ENCODE assay signal across 8 cellular contexts in the genomic region with DNA sequence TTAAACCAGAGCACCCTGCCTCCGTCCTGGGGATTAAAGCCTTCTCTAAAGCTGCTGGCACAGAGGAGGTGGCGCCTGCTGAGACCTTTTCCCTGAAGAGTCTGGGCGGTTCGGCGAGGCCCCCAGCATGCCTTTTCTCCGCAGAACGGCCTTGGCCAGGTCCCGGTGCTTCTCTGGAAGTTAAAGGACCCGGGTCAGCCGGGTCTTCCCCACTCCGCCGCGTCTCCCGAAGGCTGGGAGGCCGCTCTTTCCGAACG. TPM values are rescaled to one million over a fixed set of nuclear protein-coding genes. Genes with fewer than 3 reads are reported as not detected.
DNase-seq lines count a peak whose midpoint lies in the region; ATAC-seq, FAIRE-seq and TF ChIP-seq lines count a peak whose summit lies in the region.

No MANE protein-coding gene starts in this region.

- no peak for FAIRE-seq in astrocyte (lab: Jason Lieb, UNC)

- H3K27ac ChIP-seq in astrocyte (ENCODE audit: low read depth, low read length) (peak overlapping the region; percentile 82), iPS-18a (ENCODE audit: low read length) (no peak overlapping the region), smooth muscle cell (ENCODE audit: low read depth) (peak overlapping the region; percentile 68)

- H3K4me2 ChIP-seq in astrocyte (ENCODE audit: low read length) = peak overlapping the region; percentile 98
- peak overlapping the region; percentile 91 for H3K4me2 ChIP-seq in smooth muscle cell

- no peak for DNase-seq in BE2C
- peak; percentile 72 for DNase-seq in NB4 (ENCODE audit: low read depth)
- no peak for DNase-seq in astrocyte (ENCODE audit: low read depth)
- peak; percentile 53 for DNase-seq in smooth muscle cell (lab: John Stamatoyannopoulos, UW; ENCODE audit: unreplicated experiment)
- DNase-seq in NCI-H446 (lab: John Stamatoyannopoulos, UW) = no peak

- H3F3A ChIP-seq in smooth muscle cell (ENCODE audit: low read depth) = peaks cover 5% of the 10 kb centered on the region

- peaks cover 17% of the 10 kb centered on the region for H3K36me3 Mint-ChIP-seq in astrocyte (ENCODE audit: low read depth, unreplicated experiment)

- H3K27me3 ChIP-seq in BE2C (no peaks in the 10 kb centered on the region), astrocyte (ENCODE audit: insufficient read depth, low read length) (no peaks in the 10 kb centered on the region), iPS-18a (ENCODE audit: control insufficient read depth, insufficient read depth, low read length) (no peaks in the 10 kb centered on the region), smooth muscle cell (ENCODE audit: low read depth) (no peaks in the 10 kb centered on the region)

- H3K9me3 Mint-ChIP-seq in astrocyte (ENCODE audit: unreplicated experiment) = no peaks in the 10 kb centered on the region

- H3K4me3 Mint-ChIP-seq in astrocyte (ENCODE audit: unreplicated experiment) = peak overlapping the region; percentile 96

- TF ChIP-seq CTCF in BE2C (IDR thresholded peaks at IDR 0.05; ENCODE audit: low read depth, low read length) (no peak), NB4 (IDR thresholded peaks at IDR 0.05; ENCODE audit: low read depth, low read length) (no peak), astrocyte (IDR thresholded peaks at IDR 0.05; ENCODE audit: insufficient read depth, low read depth, low read length) (no peak), smooth muscle cell (IDR thresholded peaks at IDR 0.05; ENCODE audit: borderline replicate concordance, insufficient read depth, poor library complexity, severe bottlenecking) (no peak)

- H3K27ac Mint-ChIP-seq in astrocyte (ENCODE audit: unreplicated experiment) = peak overlapping the region; percentile 91

- peaks cover 23% of the 10 kb centered on the region for H3K4me1 Mint-ChIP-seq in astrocyte (ENCODE audit: low read depth, unreplicated experiment)

- WGBS in smooth muscle cell (ENCODE audit: low lambda C conversion rate) = under 1% methylated on average over 17 of the region's 17 CpGs

- H2AFZ ChIP-seq in astrocyte (ENCODE audit: low read depth, low read length) = peak overlapping the region; percentile 99
- peak overlapping the region; percentile 98 for H2AFZ ChIP-seq in smooth muscle cell (ENCODE audit: low read depth)

- no peaks in the 10 kb centered on the region for H3K4me1 ChIP-seq in BE2C
- H3K4me1 ChIP-seq in astrocyte (ENCODE audit: insufficient read depth, low read length) = peaks cover 19% of the 10 kb centered on the region
- H3K4me1 ChIP-seq in iPS-18a (ENCODE audit: control insufficient read depth, low read depth, low read length) = no peaks in the 10 kb centered on the region
- peaks cover 11% of the 10 kb centered on the region for H3K4me1 ChIP-seq in smooth muscle cell (ENCODE audit: low read depth)

- H4K20me1 ChIP-seq in astrocyte (ENCODE audit: insufficient read depth, low read length) (peaks cover 38% of the 10 kb centered on the region), smooth muscle cell (ENCODE audit: low read depth) (peaks cover 7% of the 10 kb centered on the region)

- TF ChIP-seq POLR2A in NB4 (IDR thresholded peaks at IDR 0.05; ENCODE audit: extremely low read depth, insufficient read length) = no peak

- ATAC-seq in GM21447 (IDR thresholded peaks at IDR 0.05; ENCODE audit: unreplicated experiment) (peak; percentile 17), HG03159 (IDR thresholded peaks at IDR 0.05; ENCODE audit: unreplicated experiment) (no peak)

- H3K36me3 ChIP-seq in BE2C (peaks cover 34% of the 10 kb centered on the region), astrocyte (ENCODE audit: insufficient read depth, low read length) (peaks cover 27% of the 10 kb centered on the region), iPS-18a (ENCODE audit: control insufficient read depth, low read depth, low read length) (peaks cover 31% of the 10 kb centered on the region), smooth muscle cell (ENCODE audit: low read depth) (no peaks in the 10 kb centered on the region)

- H3K79me2 ChIP-seq in astrocyte (ENCODE audit: insufficient read depth, low read length) = peaks cover 24% of the 10 kb centered on the region
- H3K79me2 ChIP-seq in smooth muscle cell (ENCODE audit: low read depth) = peaks cover 20% of the 10 kb centered on the region

- peak overlapping the region; percentile 94 for H3K4me3 ChIP-seq in BE2C (ENCODE audit: low read depth, low read length)
- H3K4me3 ChIP-seq in NB4 (ENCODE audit: low read depth, low read length) = peak overlapping the region; percentile 91
- peak overlapping the region; percentile 83 for H3K4me3 ChIP-seq in astrocyte (ENCODE audit: insufficient read depth, low read depth, low read length)
- H3K4me3 ChIP-seq in iPS-18a (ENCODE audit: low read length) = peak overlapping the region; percentile 82
- H3K4me3 ChIP-seq in smooth muscle cell = peak overlapping the region; percentile 81

- H3K9ac ChIP-seq in astrocyte (ENCODE audit: low read length) (peak overlapping the region; percentile 94), iPS-18a (ENCODE audit: low read length) (peak overlapping the region; percentile 88), smooth muscle cell (ENCODE audit: low read depth) (peak overlapping the region; percentile 88)

- no peaks in the 10 kb centered on the region for H3K9me3 ChIP-seq in BE2C
- no peaks in the 10 kb centered on the region for H3K9me3 ChIP-seq in astrocyte (ENCODE audit: insufficient read depth, low read depth, low read length)
- no peaks in the 10 kb centered on the region for H3K9me3 ChIP-seq in iPS-18a (ENCODE audit: control insufficient read depth, low read depth, low read length)
- no peaks in the 10 kb centered on the region for H3K9me3 ChIP-seq in smooth muscle cell (replicated peaks; ENCODE audit: low read depth)

- no peaks in the 10 kb centered on the region for H3K27me3 Mint-ChIP-seq in astrocyte (ENCODE audit: low read depth, unreplicated experiment)

RNA-seq across cellular contexts. Expression of gene FAM219B, which starts 0.5 kb away (rescaled TPM):
- polyA plus RNA-seq in BE2C (2012; ENCODE audit: insufficient read depth, insufficient read length, low read depth) = 85.6 TPM
- total RNA-seq in astrocyte (86.4 and 97.1 TPM in 2 replicates), smooth muscle cell (52.4 and 53.7 TPM in 2 replicates)
- 37.1 and 40.2 TPM in 2 replicates for polyA plus RNA-seq in smooth muscle cell

RNA-seq across cellular contexts. Expression of gene MPI, which starts 16.3 kb away (rescaled TPM):
- polyA plus RNA-seq in BE2C (2012; ENCODE audit: insufficient read depth, insufficient read length, low read depth) = 72.1 TPM
- total RNA-seq in astrocyte (25.9 and 29.2 TPM in 2 replicates), smooth muscle cell (43.6 and 53.1 TPM in 2 replicates)
- polyA plus RNA-seq in smooth muscle cell = 35.6 and 41.9 TPM in 2 replicates

RNA-seq across cellular contexts. Expression of gene COX5A, which starts 31.8 kb away (rescaled TPM):
- 662 TPM for polyA plus RNA-seq in BE2C (2012; ENCODE audit: insufficient read depth, insufficient read length, low read depth)
- total RNA-seq in astrocyte = 192 and 207 TPM in 2 replicates
- 144 and 154 TPM in 2 replicates for total RNA-seq in smooth muscle cell
- 325 and 339 TPM in 2 replicates for polyA plus RNA-seq in smooth muscle cell

RNA-seq across cellular contexts. Expression of gene SCAMP2, which starts 33.0 kb away (rescaled TPM):
- 76.6 TPM for polyA plus RNA-seq in BE2C (2012; ENCODE audit: insufficient read depth, insufficient read length, low read depth)
- total RNA-seq in astrocyte (56.4 and 58.7 TPM in 2 replicates), smooth muscle cell (47.5 and 55.5 TPM in 2 replicates)
- 80.3 and 87.6 TPM in 2 replicates for polyA plus RNA-seq in smooth muscle cell

RNA-seq across cellular contexts. Expression of gene RPP25, which starts 50.5 kb away (rescaled TPM):
- polyA plus RNA-seq in BE2C (2012; ENCODE audit: insufficient read depth, insufficient read length, low read depth) = 78.8 TPM
- total RNA-seq in astrocyte (4.1 and 4.7 TPM in 2 replicates), smooth muscle cell (5.5 and 8.7 TPM in 2 replicates)
- 24.0 and 26.2 TPM in 2 replicates for polyA plus RNA-seq in smooth muscle cell

Comparison
In these comparisons a context has a peak if more than half of its experiments do, and no peak if none do; other contexts are left out.
1. DNase-seq: peak in NB4 (single experiment) and smooth muscle cell (single experiment); none in BE2C (single experiment), astrocyte (single experiment) and NCI-H446 (0 of 2).
2. Peak in every context shown above with its lines, with median percentiles within 50 percentile points of each other: H3K4me3 ChIP-seq and H3K9ac ChIP-seq.